Comparison of ENCODE assay signal across 13 cellular contexts in the genomic region with DNA sequence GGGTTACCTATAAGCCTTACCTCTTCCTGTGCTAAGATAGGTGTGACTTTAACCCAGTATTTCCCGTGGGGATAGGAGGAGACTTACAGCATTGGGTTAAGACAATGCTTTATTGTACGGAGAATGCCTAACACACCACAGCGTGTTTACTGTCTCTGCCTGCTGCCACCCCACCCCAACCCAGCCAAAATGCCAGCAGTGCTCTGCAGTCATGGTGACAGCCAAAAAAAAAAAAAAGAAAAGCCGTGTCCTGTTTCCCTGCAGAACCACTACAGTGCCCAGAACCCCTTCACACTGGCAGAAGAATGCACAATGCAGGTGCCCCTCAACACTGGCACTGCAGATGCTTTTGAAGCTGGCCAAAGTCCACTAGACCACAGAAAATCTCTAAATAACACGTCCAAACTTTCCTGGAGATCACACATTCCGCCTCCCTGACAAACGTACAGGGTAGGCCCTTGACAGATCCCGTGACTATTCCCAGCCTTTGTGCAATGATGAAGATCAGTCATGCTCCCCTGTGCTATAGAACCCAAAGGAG.
DNase-seq lines count a peak whose midpoint lies in the region; ATAC-seq and TF ChIP-seq lines count a peak whose summit lies in the region.
"Had no signal": no experiment of that assay in that cellular context is flagged by ENCODE, and none has a peak within 500 bp of the region (broad histone marks: within the 10 kb centered on the region; RNA-seq: fewer than 3 reads in every experiment).

No MANE protein-coding gene starts in this region.

- no peaks in the 10 kb centered on the region for H3K27me3 ChIP-seq in gastrocnemius medialis

- POLR2A ChIA-PET in activated CD4-positive, alpha-beta T cell treated with anti-CD3 and anti-CD28 coated beads for 36 hours (lab: Charles Lee): no interaction called here

- H3K4me1 Mint-ChIP-seq in activated CD4-positive, alpha-beta T cell treated with anti-CD3 and anti-CD28 coated beads for 36 hours: peaks cover 61% of the 10 kb centered on the region
- peaks cover 33% of the 10 kb centered on the region for H3K4me1 Mint-ChIP-seq in activated CD4-positive, alpha-beta T cell treated with anti-CD3 and anti-CD28 coated beads, Interleukin-2, amount 10 ng/mL, durations not matched to agents 24 days and 14 days

- H3K27me3 Mint-ChIP-seq in activated CD4-positive, alpha-beta T cell treated with anti-CD3 and anti-CD28 coated beads for 36 hours: no peaks in the 10 kb centered on the region
- H3K27me3 Mint-ChIP-seq in activated CD4-positive, alpha-beta T cell treated with anti-CD3 and anti-CD28 coated beads, Interleukin-2, amount 10 ng/mL, durations not matched to agents 24 days and 14 days: no peaks in the 10 kb centered on the region

- H3K36me3 Mint-ChIP-seq in activated CD4-positive, alpha-beta T cell treated with anti-CD3 and anti-CD28 coated beads for 36 hours (ENCODE audit: low read depth): peaks cover 60% of the 10 kb centered on the region
- peaks cover 70% of the 10 kb centered on the region for H3K36me3 Mint-ChIP-seq in activated CD4-positive, alpha-beta T cell treated with anti-CD3 and anti-CD28 coated beads, Interleukin-2, amount 10 ng/mL, durations not matched to agents 24 days and 14 days (ENCODE audit: low read depth)

- CTCF ChIA-PET in activated CD4-positive, alpha-beta T cell treated with anti-CD3 and anti-CD28 coated beads for 36 hours (lab: Charles Lee): interaction anchor here (0.5 to 1.7 kb wide), 3 partner anchors 12 to 561 kb away, joined by 3 to 8 read pairs (median 4); no protein-coding TSS in a partner anchor

- no peak overlapping the region for H3K4me3 Mint-ChIP-seq in activated CD4-positive, alpha-beta T cell treated with anti-CD3 and anti-CD28 coated beads for 36 hours
- H3K4me3 Mint-ChIP-seq in activated CD4-positive, alpha-beta T cell treated with anti-CD3 and anti-CD28 coated beads, Interleukin-2, amount 10 ng/mL, durations not matched to agents 24 days and 14 days: no peak overlapping the region

- peaks cover 5 to 9% of the 10 kb centered on the region in 2 donors for H3K4me1 ChIP-seq in gastrocnemius medialis

- H3K4me3 ChIP-seq in gastrocnemius medialis: no peak overlapping the region

- ATAC-seq in activated CD4-positive, alpha-beta T cell treated with anti-CD3 and anti-CD28 coated beads for 36 hours: no peak
- ATAC-seq in left ventricle myocardium superior: peak; percentile 67
- ATAC-seq in gastrocnemius medialis: peak; percentile 81 to 84
- ATAC-seq in HG02970 (IDR thresholded peaks at IDR 0.05; ENCODE audit: low FRiP score, unreplicated experiment): no peak

- peak overlapping the region; percentile 83 for H3K27ac Mint-ChIP-seq in activated CD4-positive, alpha-beta T cell treated with anti-CD3 and anti-CD28 coated beads for 36 hours
- no peak overlapping the region for H3K27ac Mint-ChIP-seq in activated CD4-positive, alpha-beta T cell treated with anti-CD3 and anti-CD28 coated beads, Interleukin-2, amount 10 ng/mL, durations not matched to agents 24 days and 14 days

- in situ Hi-C loops in gastrocnemius medialis (cut with MboI; ENCODE audit: low sequenced_read_pairs in 4 of 4): no loop called here

- no peak for TF ChIP-seq POLR2A in gastrocnemius medialis (IDR thresholded peaks at IDR 0.05)

- peak overlapping the region in 2 of 4 donors; percentile 36 to 41 for H3K27ac ChIP-seq in gastrocnemius medialis

- no peak for TF ChIP-seq CTCF in gastrocnemius medialis (IDR thresholded peaks at IDR 0.05 in 4 of 5, conservative IDR thresholded peaks at IDR 0.05 in 1 of 5)

- no peaks in the 10 kb centered on the region for H3K9me3 Mint-ChIP-seq in activated CD4-positive, alpha-beta T cell treated with anti-CD3 and anti-CD28 coated beads for 36 hours (ENCODE audit: low read depth)
- H3K9me3 Mint-ChIP-seq in activated CD4-positive, alpha-beta T cell treated with anti-CD3 and anti-CD28 coated beads, Interleukin-2, amount 10 ng/mL, durations not matched to agents 24 days and 14 days: no peaks in the 10 kb centered on the region

- no peak for DNase-seq in activated CD4-positive, alpha-beta T cell treated with anti-CD3 and anti-CD28 coated beads for 36 hours
- no peak for DNase-seq in activated CD4-positive, alpha-beta T cell treated with anti-CD3 and anti-CD28 coated beads, Interleukin-2, amount 10 ng/mL, durations not matched to agents 24 days and 14 days
- DNase-seq in activated CD8-positive, alpha-beta memory T cell treated with anti-CD3 and anti-CD28 coated beads, Interleukin-2, amount 50 U/mL, for 48 hours: peak; percentile 41
- DNase-seq in left ventricle myocardium superior (peak; percentile 33), gastrocnemius medialis (no peak), germinal center (ENCODE audit: low spot score) (no peak)
- DNase-seq in stimulated activated CD4-positive, alpha-beta T cell treated with anti-CD3 and anti-CD28 coated beads, Interleukin-4, amount 100 ng/mL, for 4 hours: no peak
- DNase-seq: activated CD4-positive, CD25-positive, alpha-beta regulatory T cell; EL; IMR-90; NCI-H1930; RPMI8226 had no signal

- intact Hi-C loops in activated CD4-positive, alpha-beta T cell treated with anti-CD3 and anti-CD28 coated beads for 36 hours (cut with DNase I, micrococcal nuclease): no loop called here
- intact Hi-C loops in activated CD4-positive, alpha-beta T cell treated with anti-CD3 and anti-CD28 coated beads, Interleukin-2, amount 10 ng/mL, durations not matched to agents 24 days and 14 days (cut with micrococcal nuclease): no loop called here
- intact Hi-C loops in left ventricle myocardium superior (cut with micrococcal nuclease): no loop called here
- intact Hi-C loops in gastrocnemius medialis (cut with DNase I; ENCODE audit: low total_unique reads): no loop called here

- H3K9me3 ChIP-seq in gastrocnemius medialis: no peaks in the 10 kb centered on the region

- H3K36me3 ChIP-seq in gastrocnemius medialis: no peaks in the 10 kb centered on the region

Comparison
In these comparisons a context has a peak if more than half of its experiments do, and no peak if none do; other contexts are left out.
1. ATAC-seq: peak in left ventricle myocardium superior (single experiment) and gastrocnemius medialis (2 of 2); none in activated CD4-positive, alpha-beta T cell treated with anti-CD3 and anti-CD28 coated beads for 36 hours (single experiment) and HG02970 (single experiment).
2. DNase-seq: peak in activated CD8-positive, alpha-beta memory T cell treated with anti-CD3 and anti-CD28 coated beads, Interleukin-2, amount 50 U/mL, for 48 hours (single experiment) and left ventricle myocardium superior (single experiment); none in activated CD4-positive, alpha-beta T cell treated with anti-CD3 and anti-CD28 coated beads for 36 hours (single experiment), activated CD4-positive, alpha-beta T cell treated with anti-CD3 and anti-CD28 coated beads, Interleukin-2, amount 10 ng/mL, durations not matched to agents 24 days and 14 days (single experiment), gastrocnemius medialis (0 of 2), stimulated activated CD4-positive, alpha-beta T cell treated with anti-CD3 and anti-CD28 coated beads, Interleukin-4, amount 100 ng/mL, for 4 hours (0 of 2) and germinal center (single experiment).